ENCODE assay signal across 8 cellular contexts in the genomic region with DNA sequence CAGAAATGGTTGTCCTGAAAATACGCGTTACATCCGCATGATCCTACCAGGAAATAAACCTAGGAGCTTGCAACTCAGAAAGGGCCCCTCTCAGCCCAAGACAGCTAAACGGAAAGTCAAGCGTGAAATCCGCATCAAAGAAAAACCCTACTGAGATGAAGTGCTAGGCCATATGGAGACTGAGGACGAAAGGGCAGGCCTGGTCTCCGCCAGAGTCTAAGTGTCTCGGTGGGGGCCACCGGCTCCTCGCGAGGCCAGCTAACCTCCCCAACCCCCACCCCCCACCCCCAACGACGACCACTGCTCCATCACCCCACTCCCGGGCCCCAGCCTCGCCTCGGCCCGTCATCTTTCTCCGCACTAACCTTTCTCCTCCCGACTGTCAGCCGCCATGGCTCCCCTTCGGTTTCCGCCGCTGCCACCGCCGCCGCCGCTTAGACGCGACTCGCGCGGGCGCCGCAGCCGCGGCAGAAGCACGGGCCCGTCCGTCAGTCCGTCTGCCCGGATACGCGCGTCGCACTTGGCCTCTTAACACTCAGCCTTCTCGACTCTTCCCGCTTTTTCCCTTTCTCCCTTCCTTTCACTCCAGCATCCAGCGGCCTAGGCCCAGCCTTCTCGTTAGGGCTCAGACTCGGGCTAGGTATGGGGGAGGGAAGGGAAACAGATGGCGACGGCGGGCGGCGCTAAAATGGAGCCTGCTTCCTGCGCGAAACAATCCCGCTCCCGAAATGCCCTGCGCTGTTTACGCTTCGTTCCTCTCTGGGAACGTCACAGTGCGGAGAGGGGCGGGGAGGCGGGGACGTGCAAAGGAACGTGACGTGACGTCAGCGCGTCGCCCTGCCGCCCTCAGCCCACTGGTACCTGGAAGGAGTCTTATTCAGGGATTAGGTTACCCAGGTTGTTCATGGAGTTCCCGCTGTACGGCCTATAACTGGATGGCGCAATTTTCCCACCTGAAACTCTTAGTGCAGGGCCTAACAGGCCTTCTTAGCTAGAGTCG. TPM values are rescaled to one million over a fixed set of nuclear protein-coding genes. Genes with fewer than 3 reads are reported as not detected.
DNase-seq lines count a peak whose midpoint lies in the region; ATAC-seq lines count a peak whose summit lies in the region.

A gene (minus strand): TSS at position 730 of the 1,000 bp plus-strand sequence. CDS start 337 bp downstream, at position 393.

- peak; percentile 98 for ATAC-seq in GM21360 (IDR thresholded peaks at IDR 0.05; ENCODE audit: unreplicated experiment)
- peak; percentile 92 for ATAC-seq in effector memory CD8-positive, alpha-beta T cell (replicated peaks)

- H3K27ac Mint-ChIP-seq in effector memory CD8-positive, alpha-beta T cell: peak within 1 kb of the TSS; percentile 100

- DNase-seq in COLO829 (ENCODE audit: low spot score) (peak; percentile 98), HT1080 (ENCODE audit: low read depth) (peak; percentile 93), NOMO-1 treated with DMSO at 0.1 percent for 48 hours (lab: John Stamatoyannopoulos, UW; ENCODE audit: unreplicated experiment) (peak; percentile 84), medulla oblongata (ENCODE audit: extremely low spot score) (peak; percentile 97)
- peak; percentile 91 for DNase-seq in activated CD8-positive, alpha-beta memory T cell treated with anti-CD3 and anti-CD28 coated beads for 4 hours (ENCODE audit: low read depth in 2 of 2)
- DNase-seq in effector memory CD8-positive, alpha-beta T cell: peak; percentile 93 to 95 (median 94)
- peak; percentile 93 for DNase-seq in stimulated activated CD8-positive, alpha-beta memory T cell treated with anti-CD3 and anti-CD28 coated beads, Interleukin-12 subunit alpha, Interleukin-12 subunit beta, amount 100 ng/mL, for 1 hour (ENCODE audit: low read depth)

- H3K27me3 Mint-ChIP-seq in effector memory CD8-positive, alpha-beta T cell: peaks cover 0 to under 1% of the 10 kb centered on the region in 2 donors

- H3K4me1 Mint-ChIP-seq in effector memory CD8-positive, alpha-beta T cell (ENCODE audit: low read depth in 2 of 2): peaks cover 19 to 41% of the 10 kb centered on the region in 2 donors

- H3K36me3 Mint-ChIP-seq in effector memory CD8-positive, alpha-beta T cell (ENCODE audit: insufficient read depth): peaks cover 33% of the 10 kb centered on the region

- H3K9me3 Mint-ChIP-seq in effector memory CD8-positive, alpha-beta T cell: no peaks in the 10 kb centered on the region

- H3K4me3 Mint-ChIP-seq in effector memory CD8-positive, alpha-beta T cell: peak within 1 kb of the TSS; percentile 97 to 99

RNA-seq across cellular contexts. Expression of the gene that starts here (rescaled TPM):
- 38.5 and 43.7 TPM in 2 replicates for total RNA-seq in HT1080 (2014; rRNA removed; shearing (Covaris generic))
- 32.8 and 39.8 TPM in 2 replicates for polyA plus RNA-seq in HT1080 (2015; cell fraction: cytosol; rRNA removed)
- polyA plus RNA-seq in HT1080 (2015; cell fraction: nucleus; rRNA removed): 123 and 129 TPM in 2 replicates

Comparison
In these comparisons a context has a peak if more than half of its experiments do, and no peak if none do; other contexts are left out.
1. Peak in every context shown above with its lines: DNase-seq and ATAC-seq.